In the genomic region with DNA sequence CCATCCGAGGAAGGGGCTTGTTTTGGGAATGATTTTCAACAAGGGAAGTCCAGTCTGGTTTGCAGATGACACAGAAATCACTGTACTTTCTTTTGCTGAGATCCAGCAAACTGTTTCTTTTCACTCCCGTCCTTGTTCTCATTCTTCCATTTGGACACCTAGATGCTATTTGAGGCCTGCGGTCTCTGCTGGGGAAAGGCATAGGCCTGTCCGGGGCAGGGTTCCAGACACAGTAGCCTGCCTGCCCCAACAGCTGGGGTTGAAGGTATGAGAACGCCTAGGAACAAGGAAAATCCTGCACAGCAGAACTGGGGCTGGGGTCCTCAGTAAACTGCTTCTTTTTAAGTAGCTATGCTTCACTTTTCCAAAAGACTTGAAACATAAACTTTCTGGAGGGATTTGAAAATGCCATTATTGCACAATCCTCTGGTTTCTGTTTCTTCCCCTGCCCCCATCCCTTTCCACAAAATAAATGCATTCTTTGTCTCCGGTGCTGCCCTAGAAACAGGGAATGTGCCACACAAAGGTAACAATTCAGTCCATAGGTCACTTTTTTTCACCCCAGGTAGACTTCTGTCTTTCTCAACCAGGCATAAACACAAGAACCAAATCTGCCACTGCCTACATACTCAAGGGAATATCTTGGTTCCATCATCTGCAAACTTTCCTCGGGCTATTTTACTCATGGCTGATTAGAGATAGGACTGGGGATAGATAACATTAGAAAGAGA, we compare ENCODE assay signal across 9 cellular contexts.
DNase-seq lines count a peak whose midpoint lies in the region; ATAC-seq and TF ChIP-seq lines count a peak whose summit lies in the region.
"Had no signal": no experiment of that assay in that cellular context is flagged by ENCODE, and none has a peak within 500 bp of the region (broad histone marks: within the 10 kb centered on the region; RNA-seq: fewer than 3 reads in every experiment).

No MANE protein-coding gene starts in this region.

- no peaks in the 10 kb centered on the region for H3K27me3 Mint-ChIP-seq in immature natural killer cell (ENCODE audit: low read depth in 3 of 3)

- ATAC-seq in lung (ENCODE audit: insufficient read depth, low FRiP score) = no peak

- H3K4me1 ChIP-seq in lung (ENCODE audit: control insufficient read depth in 2 of 2, insufficient read depth in 2 of 2, low read length in 2 of 2) = peaks cover 0 to 4% of the 10 kb centered on the region in 2 donors
- H3K4me1 ChIP-seq in thyroid gland = peaks cover 64 to 66% of the 10 kb centered on the region in 2 donors

- peaks cover 0 to 3% (median 0%) of the 10 kb centered on the region in 3 donors for H3K36me3 Mint-ChIP-seq in immature natural killer cell

- DNase-seq in M059J (ENCODE audit: low read depth) = peak; percentile 62
- peak; percentile 61 for DNase-seq in choroid plexus epithelial cell (ENCODE audit: low read depth)
- no peak for DNase-seq in lung (ENCODE audit: low spot score)
- DNase-seq in thyroid gland = peak; percentile 11 to 22
- no peak for DNase-seq in NOMO-1 (lab: John Stamatoyannopoulos, UW; ENCODE audit: unreplicated experiment in 2 of 2)
- no peak for DNase-seq in GM13976 (ENCODE audit: low spot score)
- no peak for DNase-seq in immature natural killer cell
- DNase-seq: effector CD4-positive, alpha-beta T cell; nucleus accumbens had no signal

- TF ChIP-seq CTCF in choroid plexus epithelial cell (conservative IDR thresholded peaks at IDR 0.05; ENCODE audit: low read depth, low read length) (no peak), lung (IDR thresholded peaks at IDR 0.05; ENCODE audit: control extremely low read depth, extremely low read depth) (no peak), thyroid gland (IDR thresholded peaks at IDR 0.05) (no peak), GM13976 (IDR thresholded peaks at IDR 0.05; ENCODE audit: borderline replicate concordance, control extremely low read depth, extremely low read depth, insufficient read depth, missing control alignments) (no peak)

- H3K27ac Mint-ChIP-seq in immature natural killer cell = peak overlapping the region in 1 of 6 donors; percentile 62

- intact Hi-C loops in thyroid gland (cut with DNase I) = no loop called here

- H3K9me3 ChIP-seq in lung (ENCODE audit: control insufficient read depth in 2 of 2, insufficient read depth in 1 of 2, low read length in 1 of 2) (no peaks in the 10 kb centered on the region), thyroid gland (no peaks in the 10 kb centered on the region)

- no peak for TF ChIP-seq POLR2A in thyroid gland (IDR thresholded peaks at IDR 0.05)

- H3K27me3 ChIP-seq in lung (ENCODE audit: control insufficient read depth, insufficient read depth) (no peaks in the 10 kb centered on the region), thyroid gland (no peaks in the 10 kb centered on the region)

- in situ Hi-C loops in GM13976 (cut with MboI; ENCODE audit: low sequenced_read_pairs, unreplicated experiment) = no loop called here

- no peak overlapping the region for H3K4me3 Mint-ChIP-seq in immature natural killer cell

- WGBS in lung, 2 donors = 63 to 75% methylated on average over 7 of the region's 7 CpGs
- WGBS in thyroid gland, 2 donors = 55 to 61% methylated on average over 7 of the region's 7 CpGs

- H3K9me3 Mint-ChIP-seq in immature natural killer cell = no peaks in the 10 kb centered on the region

- H3K27ac ChIP-seq in lung (ENCODE audit: low read depth in 1 of 2, low read length in 1 of 2) (peak overlapping the region; percentile 57 to 87), thyroid gland (peak overlapping the region; percentile 25 to 97 (median 89))

- H3K36me3 ChIP-seq in lung (ENCODE audit: control insufficient read depth in 2 of 2, insufficient read depth in 2 of 2, low read length in 2 of 2) (no peaks in the 10 kb centered on the region), thyroid gland (no peaks in the 10 kb centered on the region)

- H3K4me1 Mint-ChIP-seq in immature natural killer cell = no peaks in the 10 kb centered on the region

- H3K4me3 ChIP-seq in choroid plexus epithelial cell (ENCODE audit: low read depth, low read length) (no peak overlapping the region), lung (no peak overlapping the region), thyroid gland (replicated peaks in 1 of 3) (no peak overlapping the region)

Comparison
In these comparisons a context has a peak if more than half of its experiments do, and no peak if none do; other contexts are left out.
1. DNase-seq: peak in M059J (single experiment), choroid plexus epithelial cell (single experiment) and thyroid gland (2 of 2); none in lung (single experiment), NOMO-1 (0 of 2), GM13976 (single experiment) and immature natural killer cell (0 of 3).